Comparison of ENCODE assay signal across 9 cellular contexts in the genomic region with DNA sequence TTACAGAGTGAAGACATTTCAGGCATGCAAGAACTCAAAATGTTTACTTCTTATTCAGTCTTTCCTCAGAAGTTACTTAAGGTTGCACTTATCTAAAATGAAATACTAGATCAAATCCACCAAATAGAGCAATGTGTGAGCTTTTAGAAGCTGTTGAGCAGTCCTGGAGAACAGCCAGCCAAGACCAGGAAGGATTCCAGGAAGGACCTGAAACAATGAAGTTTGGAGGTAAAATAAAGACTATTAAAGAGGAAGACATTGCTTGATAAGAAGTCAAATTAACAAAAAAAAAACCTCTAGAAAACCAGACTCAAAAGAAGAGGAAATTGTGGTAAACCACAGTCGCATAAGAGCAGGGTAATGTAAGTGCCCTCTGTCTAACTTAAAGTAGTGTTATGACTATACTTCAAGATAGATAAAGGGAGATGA.
DNase-seq lines count a peak whose midpoint lies in the region; ATAC-seq lines count a peak whose summit lies in the region.
"Had no signal": no experiment of that assay in that cellular context is flagged by ENCODE, and none has a peak within 500 bp of the region (broad histone marks: within the 10 kb centered on the region; RNA-seq: fewer than 3 reads in every experiment).

No MANE protein-coding gene starts in this region.

- no peak overlapping the region for H3K4me3 Mint-ChIP-seq in memory B cell
- H3K4me3 Mint-ChIP-seq: dendritic cell treated with granulocyte-macrophage colony-stimulating factor and Interleukin-4, amounts not matched to agents 40 ng/mL and 50 ng/mL, for 4 days had no signal

- peaks cover 2% of the 10 kb centered on the region for H3K9me3 Mint-ChIP-seq in memory B cell
- H3K9me3 Mint-ChIP-seq: dendritic cell treated with granulocyte-macrophage colony-stimulating factor and Interleukin-4, amounts not matched to agents 40 ng/mL and 50 ng/mL, for 4 days had no signal

- no peaks in the 10 kb centered on the region for H3K36me3 ChIP-seq in SK-N-MC (ENCODE audit: insufficient read depth, low read length)

- peaks cover 8% of the 10 kb centered on the region for H3K27me3 Mint-ChIP-seq in memory B cell

- ATAC-seq in GM18858 (IDR thresholded peaks at IDR 0.05; ENCODE audit: unreplicated experiment), result peak; percentile 63
- ATAC-seq in HG02970 (IDR thresholded peaks at IDR 0.05; ENCODE audit: low FRiP score, unreplicated experiment), result peak; percentile 73
- peak; percentile 53 for ATAC-seq in memory B cell (ENCODE audit: low read depth)

- peak; percentile 60 for DNase-seq in SK-N-MC (ENCODE audit: low read depth, low spot score)
- no peak for DNase-seq in memory B cell (ENCODE audit: low spot score in 2 of 2)
- no peak for DNase-seq in SW 1271 (lab: John Stamatoyannopoulos, UW)
- no peak for DNase-seq in cerebellum (ENCODE audit: low spot score)
- no peak for DNase-seq in posterior vena cava (ENCODE audit: low spot score)
- DNase-seq in dedifferentiated amniotic fluid mesenchymal stem cell (ENCODE audit: extremely low spot score), result no peak

- H3K27ac ChIP-seq in SK-N-MC, result no peak overlapping the region

- no peak overlapping the region for H3K4me3 ChIP-seq in SK-N-MC

- no peaks in the 10 kb centered on the region for H3K9me3 ChIP-seq in SK-N-MC (ENCODE audit: low read depth, low read length)

- H3K27ac Mint-ChIP-seq in memory B cell, result no peak overlapping the region
- H3K27ac Mint-ChIP-seq: dendritic cell treated with granulocyte-macrophage colony-stimulating factor and Interleukin-4, amounts not matched to agents 40 ng/mL and 50 ng/mL, for 4 days had no signal

- peaks cover 4% of the 10 kb centered on the region for H3K4me1 Mint-ChIP-seq in memory B cell

- H3K9ac ChIP-seq in SK-N-MC (ENCODE audit: insufficient read length), result no peak overlapping the region

- intact Hi-C loops in posterior vena cava (cut with DNase I), result no loop called here

- H3K36me3 Mint-ChIP-seq in memory B cell, result no peaks in the 10 kb centered on the region
